In the genomic region with DNA sequence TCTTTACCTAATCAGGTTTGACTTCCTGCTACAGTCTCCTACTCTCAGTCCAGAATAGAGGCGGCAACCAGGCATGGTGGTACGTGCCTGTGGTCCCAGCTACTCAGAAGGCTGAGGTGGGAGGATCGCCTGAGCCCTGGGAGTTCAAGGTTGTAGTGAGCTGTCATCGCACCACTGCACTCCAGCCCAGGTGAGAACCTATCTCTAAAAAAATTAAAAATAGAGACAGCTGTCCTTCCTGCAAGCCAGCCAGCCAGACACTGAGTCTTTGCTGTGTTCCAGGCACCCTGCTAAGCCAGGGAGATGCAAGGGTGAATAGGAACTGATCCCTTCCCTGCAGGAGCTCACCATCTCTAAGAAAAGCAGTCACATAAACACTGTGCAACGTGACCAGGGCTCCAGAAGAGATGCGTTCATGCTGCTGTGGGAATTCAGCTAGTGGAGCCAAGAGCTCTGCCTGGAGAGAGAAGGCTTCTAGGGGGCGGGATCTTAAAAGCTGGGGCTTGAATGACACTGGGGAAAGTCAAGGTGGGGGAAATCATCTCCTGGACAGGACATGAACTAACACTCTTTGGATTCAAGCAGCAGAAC, we compare ENCODE assay signal across 19 cellular contexts. TPM values are rescaled to one million over a fixed set of nuclear protein-coding genes. Genes with fewer than 3 reads are reported as not detected.
"Had no signal": no experiment of that assay in that cellular context is flagged by ENCODE, and none has a peak within 500 bp of the region (broad histone marks: within the 10 kb centered on the region; RNA-seq: fewer than 3 reads in every experiment).

No MANE protein-coding gene starts in this region.

- FAIRE-seq: colon, endometrium had no signal

- H3K27me3 ChIP-seq: hepatocyte, left lung, neural progenitor cell, transverse colon, vagina had no signal

- H3K36me3 ChIP-seq: left lung, neural progenitor cell, transverse colon, vagina had no signal

- H3K9me3 ChIP-seq: left lung, transverse colon, vagina had no signal

- H3K27ac ChIP-seq: hepatocyte, left lung, neural progenitor cell, parathyroid adenoma, transverse colon, vagina had no signal

- ATAC-seq: activated T-cell treated with anti-CD3 and anti-CD28 coated beads, Interleukin-2, amount 50 U/mL, for 4 hours; left lung had no signal

- H3K4me3 ChIP-seq: hepatocyte, left lung, neural progenitor cell, transverse colon, vagina had no signal

- DNase-seq: activated CD4-positive, alpha-beta T cell treated with anti-CD3 and anti-CD28 coated beads, Interleukin-2, amount 50 U/mL, for 4 hours; activated CD4-positive, CD25-positive, alpha-beta regulatory T cell treated with anti-CD3 and anti-CD28 coated beads, Interleukin-2, amount 50 U/mL, for 72 hours; activated effector memory CD4-positive, alpha-beta T cell treated with anti-CD3 and anti-CD28 coated beads, Interleukin-2, amount 50 U/mL, for 16 hours; activated T-cell treated with anti-CD3 and anti-CD28 coated beads, Interleukin-2, amount 50 U/mL, for 4 hours; islet precursor cell; left lung; mammary epithelial cell; naive B cell; stimulated activated CD4-positive, alpha-beta T cell treated with anti-CD3 and anti-CD28 coated beads, Interleukin-2, amount 100 ng/mL, for 48 hours; stimulated activated naive CD4-positive, alpha-beta T cell treated with Interleukin-2 at 50 U/mL for 16 hours; substantia nigra; T1000; transverse colon had no signal

- H3K4me1 ChIP-seq: left lung, parathyroid adenoma, transverse colon, vagina had no signal

RNA-seq across cellular contexts. Expression of gene SLIT1, which starts 22.1 kb away (rescaled TPM):
- total RNA-seq: mammary epithelial cell had no signal
- polyA plus RNA-seq: mammary epithelial cell had no signal
